ENCODE assay signal across 18 cellular contexts in the genomic region with DNA sequence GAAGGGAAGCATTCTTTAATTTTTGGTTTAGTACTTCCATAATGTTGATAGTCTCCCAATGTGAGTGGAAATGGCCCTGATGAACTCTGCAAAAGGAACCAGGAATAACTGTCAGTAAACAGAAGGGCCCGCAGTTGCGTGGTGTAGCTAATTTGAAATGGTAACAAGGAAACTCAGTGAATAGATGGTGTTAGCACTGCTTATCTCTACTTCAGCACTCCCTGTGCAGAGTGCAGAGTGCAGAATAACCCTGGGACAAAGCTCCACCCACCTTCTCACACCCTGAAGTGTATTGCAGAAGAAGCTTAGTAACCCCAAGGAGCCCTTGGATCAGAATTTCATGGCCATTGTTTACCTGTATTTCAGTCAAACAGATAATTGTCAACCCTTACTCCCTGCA.
"Had no signal": no experiment of that assay in that cellular context is flagged by ENCODE, and none has a peak within 500 bp of the region (broad histone marks: within the 10 kb centered on the region; RNA-seq: fewer than 3 reads in every experiment).

No MANE protein-coding gene starts in this region.

- H3K27me3 Mint-ChIP-seq: activated CD8-positive, alpha-beta memory T cell treated with anti-CD3 and anti-CD28 coated beads, Interleukin-2, amount 10 ng/mL, durations not matched to agents 7 days and 5 days; activated T-cell treated with anti-CD3 and anti-CD28 coated beads, Interleukin-2, amount 50 U/mL, for 24 hours; brain; dendritic cell treated with granulocyte-macrophage colony-stimulating factor and Interleukin-4, amounts not matched to agents 40 ng/mL and 50 ng/mL, for 4 days had no signal

- H3K36me3 Mint-ChIP-seq: activated CD8-positive, alpha-beta memory T cell treated with anti-CD3 and anti-CD28 coated beads, Interleukin-2, amount 10 ng/mL, durations not matched to agents 7 days and 5 days; naive B cell had no signal

- H3K4me3 Mint-ChIP-seq: activated CD8-positive, alpha-beta memory T cell treated with anti-CD3 and anti-CD28 coated beads, Interleukin-2, amount 10 ng/mL, durations not matched to agents 7 days and 5 days; activated T-cell treated with anti-CD3 and anti-CD28 coated beads, Interleukin-2, amount 50 U/mL, for 24 hours; brain; dendritic cell treated with granulocyte-macrophage colony-stimulating factor and Interleukin-4, amounts not matched to agents 40 ng/mL and 50 ng/mL, for 4 days; naive B cell had no signal

- H3K27me3 ChIP-seq: sigmoid colon, suprapubic skin had no signal

- H3K4me1 ChIP-seq: prostate gland, sigmoid colon, suprapubic skin had no signal

- ATAC-seq: activated CD4-positive, CD25-positive, alpha-beta regulatory T cell treated with anti-CD3 and anti-CD28 coated beads, Interleukin-2, amount 50 U/mL, for 24 hours; activated CD8-positive, alpha-beta memory T cell treated with anti-CD3 and anti-CD28 coated beads, Interleukin-2, amount 10 ng/mL, durations not matched to agents 7 days and 5 days; activated naive CD4-positive, alpha-beta T cell treated with anti-CD3 and anti-CD28 coated beads, Interleukin-2, amount 50 U/mL, for 72 hours had no signal

- H3K27ac ChIP-seq: prostate gland, sigmoid colon, suprapubic skin had no signal

- H3K4me3 ChIP-seq: prostate gland, sigmoid colon, suprapubic skin had no signal

- H3K27ac Mint-ChIP-seq: activated CD8-positive, alpha-beta memory T cell treated with anti-CD3 and anti-CD28 coated beads, Interleukin-2, amount 10 ng/mL, durations not matched to agents 7 days and 5 days; activated T-cell treated with anti-CD3 and anti-CD28 coated beads, Interleukin-2, amount 50 U/mL, for 24 hours; brain; dendritic cell treated with granulocyte-macrophage colony-stimulating factor and Interleukin-4, amounts not matched to agents 40 ng/mL and 50 ng/mL, for 4 days; naive B cell had no signal

- H3K4me1 Mint-ChIP-seq: activated CD8-positive, alpha-beta memory T cell treated with anti-CD3 and anti-CD28 coated beads, Interleukin-2, amount 10 ng/mL, durations not matched to agents 7 days and 5 days; naive B cell had no signal

- H3K9me3 Mint-ChIP-seq: brain had no signal

- DNase-seq: activated CD4-positive, alpha-beta T cell treated with anti-CD3 and anti-CD28 coated beads, Interleukin-2, amount 50 U/mL, for 4 hours; activated CD8-positive, alpha-beta memory T cell treated with anti-CD3 and anti-CD28 coated beads, Interleukin-2, amount 10 ng/mL, durations not matched to agents 7 days and 5 days; activated effector memory CD4-positive, alpha-beta T cell treated with Interleukin-2 at 50 U/mL for 16 hours; activated T-cell treated with anti-CD3 and anti-CD28 coated beads, Interleukin-2, amount 50 U/mL, for 24 hours; amniotic stem cell; erythroblast; hypothalamus; kidney glomerular epithelial cell; naive B cell; sigmoid colon; stimulated activated CD4-positive, alpha-beta T cell treated with anti-CD3 and anti-CD28 coated beads, Interleukin-12 subunit alpha, Interleukin-12 subunit beta, amount 100 ng/mL, for 4 hours; stimulated activated naive CD4-positive, alpha-beta T cell treated with Interleukin-2 at 50 U/mL for 16 hours had no signal

- H3K9me3 ChIP-seq: prostate gland, sigmoid colon, suprapubic skin had no signal

- H3K36me3 ChIP-seq: prostate gland, sigmoid colon, suprapubic skin had no signal
